In genomic region chr2:65432227-65433190, GRCh38 we compare ENCODE assay signal across 1 cellular context.
TF ChIP-seq lines count a peak whose summit lies in the region.

SPRED2 (minus strand) TSS chr2:65432599; CDS start chr2:65431987, 612 bp downstream.

TF ChIP-seq in K562, 482 proteins besides CTCF, POLR2A, EP300 and RAD21 (continued from another document and continues in another):
- TF ChIP-seq CHD7 (IDR thresholded peaks at IDR 0.05; ENCODE audit: low read depth, low read length) (no peak), STAT5B (CRISPR knock-in tag; IDR thresholded peaks at IDR 0.05) (no peak), PATZ1 (CRISPR knock-in tag; IDR thresholded peaks at IDR 0.05; ENCODE audit: borderline replicate concordance) (no peak), NR2F6 (CRISPR knock-in tag; IDR thresholded peaks at IDR 0.05) (no peak), ZNF592 (IDR thresholded peaks at IDR 0.05) (no peak), CUX1 (CRISPR knock-in tag; IDR thresholded peaks at IDR 0.05) (no peak), FOXA3 (CRISPR knock-in tag; conservative IDR thresholded peaks at IDR 0.05 in 1 of 2, IDR thresholded peaks at IDR 0.05 in 1 of 2) (no peak), ZKSCAN3 (CRISPR knock-in tag; IDR thresholded peaks at IDR 0.05) (no peak), HLTF (IDR thresholded peaks at IDR 0.05) (no peak), ZBTB12 (CRISPR knock-in tag; IDR thresholded peaks at IDR 0.05) (0 out of 2 replicates have a peak, but pooled peaks have one; percentile 25), ZSCAN32 (CRISPR knock-in tag; IDR thresholded peaks at IDR 0.05) (no peak), MTA1 (IDR thresholded peaks at IDR 0.05; ENCODE audit: borderline replicate concordance) (peak; percentile 77), ARID4B (CRISPR knock-in tag; IDR thresholded peaks at IDR 0.05) (no peak), ZNF280A (IDR thresholded peaks at IDR 0.05; ENCODE audit: low read depth, partially characterized antibody) (no peak), FOSL1 (tag; conservative IDR thresholded peaks at IDR 0.05) (peak; percentile 53)
